Comparison of ENCODE assay signal across 1 cellular context in the genomic region with DNA sequence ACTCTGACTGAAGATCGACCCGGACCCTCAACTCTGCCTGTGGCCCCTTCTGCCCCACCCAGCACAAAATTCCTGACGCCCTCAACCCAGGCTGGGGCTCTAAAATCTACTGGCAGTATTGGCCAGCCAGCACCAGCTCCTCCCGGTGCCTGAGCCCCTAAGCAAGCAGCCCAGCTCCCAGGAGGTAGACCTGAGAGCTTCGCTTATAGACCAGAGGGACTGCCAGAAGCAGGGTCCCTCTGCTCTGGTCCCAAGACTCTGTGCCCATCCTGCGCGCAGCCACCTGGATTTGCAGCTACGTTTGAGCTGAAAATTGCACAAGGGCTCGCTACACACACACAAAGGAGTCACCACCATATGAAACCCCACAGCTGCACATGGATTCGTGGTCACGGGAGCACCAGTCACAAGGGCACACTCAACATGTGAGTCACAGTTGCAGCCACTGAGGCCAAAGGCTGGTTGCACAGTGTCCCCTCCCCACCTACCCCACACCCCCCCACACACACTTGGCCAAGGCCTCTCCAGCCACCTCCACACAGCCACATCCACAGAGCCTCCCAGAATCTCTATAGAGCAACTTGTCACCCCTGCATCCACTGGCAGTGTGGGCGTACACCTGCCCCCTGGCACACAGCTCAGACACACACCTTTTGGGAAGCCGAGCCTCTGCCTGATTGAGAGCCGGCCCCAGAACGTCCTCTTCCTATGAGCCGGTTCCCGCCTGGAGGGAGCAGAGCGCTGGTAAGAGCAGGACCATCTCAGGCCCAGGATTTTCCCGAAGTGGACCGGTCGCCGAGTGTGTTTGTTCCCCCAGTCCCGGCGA.
TF ChIP-seq lines count a peak whose summit lies in the region.

No MANE protein-coding gene starts in this region.

TF ChIP-seq in GM23338, 12 proteins besides CTCF, POLR2A, EP300 and RAD21 (continued from another document):
- TF ChIP-seq, protein P1, sequence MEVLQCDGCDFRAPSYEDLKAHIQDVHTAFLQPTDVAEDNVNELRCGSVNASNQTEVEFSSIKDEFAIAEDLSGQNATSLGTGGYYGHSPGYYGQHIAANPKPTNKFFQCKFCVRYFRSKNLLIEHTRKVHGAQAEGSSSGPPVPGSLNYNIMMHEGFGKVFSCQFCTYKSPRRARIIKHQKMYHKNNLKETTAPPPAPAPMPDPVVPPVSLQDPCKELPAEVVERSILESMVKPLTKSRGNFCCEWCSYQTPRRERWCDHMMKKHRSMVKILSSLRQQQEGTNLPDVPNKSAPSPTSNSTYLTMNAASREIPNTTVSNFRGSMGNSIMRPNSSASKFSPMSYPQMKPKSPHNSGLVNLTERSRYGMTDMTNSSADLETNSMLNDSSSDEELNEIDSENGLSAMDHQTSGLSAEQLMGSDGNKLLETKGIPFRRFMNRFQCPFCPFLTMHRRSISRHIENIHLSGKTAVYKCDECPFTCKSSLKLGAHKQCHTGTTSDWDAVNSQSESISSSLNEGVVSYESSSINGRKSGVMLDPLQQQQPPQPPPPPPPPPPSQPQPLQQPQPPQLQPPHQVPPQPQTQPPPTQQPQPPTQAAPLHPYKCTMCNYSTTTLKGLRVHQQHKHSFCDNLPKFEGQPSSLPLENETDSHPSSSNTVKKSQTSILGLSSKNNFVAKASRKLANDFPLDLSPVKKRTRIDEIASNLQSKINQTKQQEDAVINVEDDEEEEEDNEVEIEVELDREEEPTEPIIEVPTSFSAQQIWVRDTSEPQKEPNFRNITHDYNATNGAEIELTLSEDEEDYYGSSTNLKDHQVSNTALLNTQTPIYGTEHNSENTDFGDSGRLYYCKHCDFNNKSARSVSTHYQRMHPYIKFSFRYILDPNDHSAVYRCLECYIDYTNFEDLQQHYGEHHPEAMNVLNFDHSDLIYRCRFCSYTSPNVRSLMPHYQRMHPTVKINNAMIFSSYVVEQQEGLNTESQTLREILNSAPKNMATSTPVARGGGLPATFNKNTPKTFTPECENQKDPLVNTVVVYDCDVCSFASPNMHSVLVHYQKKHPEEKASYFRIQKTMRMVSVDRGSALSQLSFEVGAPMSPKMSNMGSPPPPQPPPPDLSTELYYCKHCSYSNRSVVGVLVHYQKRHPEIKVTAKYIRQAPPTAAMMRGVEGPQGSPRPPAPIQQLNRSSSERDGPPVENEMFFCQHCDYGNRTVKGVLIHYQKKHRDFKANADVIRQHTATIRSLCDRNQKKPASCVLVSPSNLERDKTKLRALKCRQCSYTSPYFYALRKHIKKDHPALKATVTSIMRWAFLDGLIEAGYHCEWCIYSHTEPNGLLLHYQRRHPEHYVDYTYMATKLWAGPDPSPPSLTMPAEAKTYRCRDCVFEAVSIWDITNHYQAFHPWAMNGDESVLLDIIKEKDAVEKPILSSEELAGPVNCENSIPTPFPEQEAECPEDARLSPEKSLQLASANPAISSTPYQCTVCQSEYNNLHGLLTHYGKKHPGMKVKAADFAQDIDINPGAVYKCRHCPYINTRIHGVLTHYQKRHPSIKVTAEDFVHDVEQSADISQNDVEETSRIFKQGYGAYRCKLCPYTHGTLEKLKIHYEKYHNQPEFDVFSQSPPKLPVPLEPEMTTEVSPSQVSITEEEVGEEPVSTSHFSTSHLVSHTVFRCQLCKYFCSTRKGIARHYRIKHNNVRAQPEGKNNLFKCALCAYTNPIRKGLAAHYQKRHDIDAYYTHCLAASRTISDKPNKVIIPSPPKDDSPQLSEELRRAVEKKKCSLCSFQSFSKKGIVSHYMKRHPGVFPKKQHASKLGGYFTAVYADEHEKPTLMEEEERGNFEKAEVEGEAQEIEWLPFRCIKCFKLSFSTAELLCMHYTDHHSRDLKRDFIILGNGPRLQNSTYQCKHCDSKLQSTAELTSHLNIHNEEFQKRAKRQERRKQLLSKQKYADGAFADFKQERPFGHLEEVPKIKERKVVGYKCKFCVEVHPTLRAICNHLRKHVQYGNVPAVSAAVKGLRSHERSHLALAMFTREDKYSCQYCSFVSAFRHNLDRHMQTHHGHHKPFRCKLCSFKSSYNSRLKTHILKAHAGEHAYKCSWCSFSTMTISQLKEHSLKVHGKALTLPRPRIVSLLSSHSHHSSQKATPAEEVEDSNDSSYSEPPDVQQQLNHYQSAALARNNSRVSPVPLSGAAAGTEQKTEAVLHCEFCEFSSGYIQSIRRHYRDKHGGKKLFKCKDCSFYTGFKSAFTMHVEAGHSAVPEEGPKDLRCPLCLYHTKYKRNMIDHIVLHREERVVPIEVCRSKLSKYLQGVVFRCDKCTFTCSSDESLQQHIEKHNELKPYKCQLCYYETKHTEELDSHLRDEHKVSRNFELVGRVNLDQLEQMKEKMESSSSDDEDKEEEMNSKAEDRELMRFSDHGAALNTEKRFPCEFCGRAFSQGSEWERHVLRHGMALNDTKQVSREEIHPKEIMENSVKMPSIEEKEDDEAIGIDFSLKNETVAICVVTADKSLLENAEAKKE (CRISPR knock-in tag; IDR thresholded peaks at IDR 0.05): no peak
- TF ChIP-seq EZH2 (IDR thresholded peaks at IDR 0.05; ENCODE audit: low read depth, unreplicated experiment) (peak; percentile 38), NANOG (IDR thresholded peaks at IDR 0.05; ENCODE audit: borderline replicate concordance) (no peak)
